In genomic region chr17:30382345-30382744, GRCh38 we compare ENCODE assay signal across 1 cellular context.
TF ChIP-seq lines count a peak whose summit lies in the region.

No MANE protein-coding gene starts in this region.

TF ChIP-seq in HepG2, 621 proteins besides CTCF, POLR2A, EP300 and RAD21:
- TF ChIP-seq MXI1 (IDR thresholded peaks at IDR 0.05; ENCODE audit: borderline replicate concordance, low read depth, low read length) (no peak), ELF3 (CRISPR knock-in tag; IDR thresholded peaks at IDR 0.05) (no peak), RCOR2 (CRISPR knock-in tag; IDR thresholded peaks at IDR 0.05) (no peak), TCF7L2 (IDR thresholded peaks at IDR 0.05; ENCODE audit: low read depth, low read length) (no peak), SMAD1 (CRISPR knock-in tag; IDR thresholded peaks at IDR 0.05; ENCODE audit: borderline replicate concordance, low read depth) (no peak), ZNF589 (CRISPR knock-in tag; conservative IDR thresholded peaks at IDR 0.05) (no peak), MYNN (CRISPR knock-in tag; IDR thresholded peaks at IDR 0.05; ENCODE audit: low read depth) (no peak), ZNF317 (CRISPR knock-in tag; IDR thresholded peaks at IDR 0.05) (no peak), SCMH1 (CRISPR knock-in tag; IDR thresholded peaks at IDR 0.05; ENCODE audit: borderline replicate concordance) (no peak), MIXL1 (CRISPR knock-in tag; IDR thresholded peaks at IDR 0.05) (no peak), FOXO1 (CRISPR knock-in tag; IDR thresholded peaks at IDR 0.05) (no peak), HDAC1 (CRISPR knock-in tag; IDR thresholded peaks at IDR 0.05) (no peak), ZKSCAN5 (CRISPR knock-in tag; IDR thresholded peaks at IDR 0.05) (no peak), JDP2 (CRISPR knock-in tag; IDR thresholded peaks at IDR 0.05; ENCODE audit: borderline replicate concordance) (no peak)
- TF ChIP-seq, protein P1, sequence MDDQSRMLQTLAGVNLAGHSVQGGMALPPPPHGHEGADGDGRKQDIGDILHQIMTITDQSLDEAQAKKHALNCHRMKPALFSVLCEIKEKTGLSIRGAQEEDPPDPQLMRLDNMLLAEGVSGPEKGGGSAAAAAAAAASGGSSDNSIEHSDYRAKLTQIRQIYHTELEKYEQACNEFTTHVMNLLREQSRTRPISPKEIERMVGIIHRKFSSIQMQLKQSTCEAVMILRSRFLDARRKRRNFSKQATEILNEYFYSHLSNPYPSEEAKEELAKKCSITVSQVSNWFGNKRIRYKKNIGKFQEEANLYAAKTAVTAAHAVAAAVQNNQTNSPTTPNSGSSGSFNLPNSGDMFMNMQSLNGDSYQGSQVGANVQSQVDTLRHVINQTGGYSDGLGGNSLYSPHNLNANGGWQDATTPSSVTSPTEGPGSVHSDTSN (CRISPR knock-in tag; IDR thresholded peaks at IDR 0.05; ENCODE audit: borderline replicate concordance), result no peak
